8 cellular contexts compared by ENCODE assay signal in the genomic region with DNA sequence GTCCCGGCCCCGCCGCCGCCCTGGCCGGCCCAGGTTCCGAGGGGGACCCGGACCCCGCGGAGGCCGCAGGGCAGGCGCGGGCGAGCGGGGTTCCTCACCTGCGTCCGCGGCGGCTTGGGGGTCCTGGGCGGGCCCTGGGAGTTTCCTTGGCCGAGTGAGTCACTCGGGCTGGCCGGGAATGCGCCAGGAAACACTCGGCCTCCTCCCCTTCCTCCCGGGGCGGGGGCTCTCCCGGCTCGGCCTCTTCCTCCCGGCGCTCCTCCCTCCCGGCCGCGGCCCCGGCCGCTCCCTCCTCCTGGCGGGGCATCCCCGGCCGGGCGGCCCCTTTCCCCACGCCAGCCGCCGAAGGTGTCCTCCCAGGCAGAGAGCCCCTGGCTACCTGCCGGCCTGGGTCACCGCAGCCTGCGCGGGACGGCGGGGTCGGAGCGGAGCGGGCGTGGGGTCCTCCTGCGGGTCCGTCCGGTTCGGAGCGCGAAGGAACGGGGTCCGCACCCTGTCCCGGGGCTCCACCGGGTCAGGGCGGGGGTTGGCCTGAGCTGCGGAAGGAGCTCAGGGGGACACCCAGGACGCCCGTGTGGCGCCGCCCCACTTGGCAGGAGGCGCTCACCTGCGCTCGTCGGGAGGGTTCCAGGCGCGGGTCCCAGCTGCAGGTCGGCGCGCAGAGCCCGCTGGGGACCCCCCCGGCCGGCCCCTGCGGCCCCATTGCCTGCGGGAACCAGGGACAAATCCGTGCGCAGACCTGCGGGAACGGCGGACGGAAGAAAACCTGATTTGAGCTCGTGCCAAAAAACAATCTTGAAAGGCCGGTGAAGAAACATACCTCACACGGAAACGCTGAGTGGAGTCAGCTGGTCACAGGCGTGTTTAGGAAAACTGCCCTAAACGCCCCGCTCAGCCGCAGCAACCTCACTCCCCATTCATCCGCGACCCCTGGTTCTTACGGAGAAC. TPM values are rescaled to one million over a fixed set of nuclear protein-coding genes. Genes with fewer than 3 reads are reported as not detected.
DNase-seq lines count a peak whose midpoint lies in the region; ATAC-seq and TF ChIP-seq lines count a peak whose summit lies in the region.

A gene (minus strand): TSS at position 180 of the 948 bp plus-strand sequence. CDS start 33,083 bp downstream, outside the sequence.

- H3K4me1 Mint-ChIP-seq in Caco-2 (ENCODE audit: low read depth, unreplicated experiment) = peaks cover 6% of the 10 kb centered on the region

- in situ Hi-C loops in T47D (cut with HindIII; ENCODE audit: low pct_unique_long_range_greater_than_20kb, low sequenced_read_pairs) = no loop called here

- intact Hi-C loops in Caco-2 (cut with micrococcal nuclease; ENCODE audit: unreplicated experiment) = loop anchor here (1.0 kb wide), 1 partner anchor 88 kb away; no protein-coding TSS in a partner anchor

- H3K27me3 ChIP-seq in Caco-2 (replicated peaks; ENCODE audit: control insufficient read depth, insufficient read depth, low read length) = no peaks in the 10 kb centered on the region

- no peaks in the 10 kb centered on the region for H3K9me3 ChIP-seq in Caco-2

- TF ChIP-seq CTCF in Caco-2 (IDR thresholded peaks at IDR 0.05; ENCODE audit: insufficient read depth in 1 of 2, low read depth in 1 of 2, low read length in 1 of 2, severe bottlenecking in 1 of 2, unreplicated experiment in 1 of 2) = no peak

- no peaks in the 10 kb centered on the region for H3K27me3 Mint-ChIP-seq in Caco-2 (ENCODE audit: insufficient read depth, unreplicated experiment)

- POLR2A ChIA-PET in Caco-2 (lab: Charles Lee) = interaction anchor here (0.5 to 2.0 kb wide), 4 partner anchors 39 to 142 kb away, joined by 3 to 10 read pairs (median 4); a partner anchor contains a TSS

- no peaks in the 10 kb centered on the region for H3K9me3 Mint-ChIP-seq in Caco-2 (ENCODE audit: unreplicated experiment)

- peak; percentile 90 to 94 for DNase-seq in Caco-2
- DNase-seq in SHP77 treated with DMSO at 0.1 percent for 48 hours (lab: John Stamatoyannopoulos, UW) = peak; percentile 27
- DNase-seq in T47D (ENCODE audit: low read depth in 1 of 2, low spot score in 1 of 2) = peak; percentile 89 to 97
- peak; percentile 76 for DNase-seq in retina
- DNase-seq in NCI-H1436 (lab: John Stamatoyannopoulos, UW) = no peak

- H3K36me3 ChIP-seq in Caco-2 (ENCODE audit: control insufficient read depth, insufficient read depth, low read length) = no peaks in the 10 kb centered on the region

- peaks cover 18% of the 10 kb centered on the region for H3K36me3 Mint-ChIP-seq in Caco-2 (ENCODE audit: insufficient read depth, unreplicated experiment)

- H3K4me3 Mint-ChIP-seq in Caco-2 (ENCODE audit: unreplicated experiment) = peak within 1 kb of the TSS; percentile 91

- BruUV-seq in Caco-2 (replicated peaks; lab: Mats Ljungman, UMichigan) = no TSS peak

- H3K4me3 ChIP-seq in Caco-2 (ENCODE audit: low read depth, low read length) (peak within 1 kb of the TSS; percentile 94), iPS-11a (ENCODE audit: low read depth, low read length) (peak within 1 kb of the TSS; percentile 83)

- H3K27ac Mint-ChIP-seq in Caco-2 (ENCODE audit: unreplicated experiment) = peak within 1 kb of the TSS; percentile 70

- CTCF ChIA-PET in Caco-2 (lab: Charles Lee) = interaction anchor here (0.7 kb wide), 1 partner anchor 40 kb away, joined by 3 read pairs; no protein-coding TSS in a partner anchor

- H3K4me1 ChIP-seq in Caco-2 = peaks cover 4% of the 10 kb centered on the region; the same call in 1 of the 2 replicates

- ATAC-seq in GM19372 (IDR thresholded peaks at IDR 0.05; ENCODE audit: low read depth, unreplicated experiment) = peak; percentile 41
- ATAC-seq in HG03565 (IDR thresholded peaks at IDR 0.05; ENCODE audit: unreplicated experiment) = peak; percentile 48

RNA-seq across cellular contexts. Expression of the gene that starts here (rescaled TPM):
- total RNA-seq in Caco-2 (2022) = 205 and 211 TPM in 2 replicates
